1 cellular context compared by ENCODE assay signal in the genomic region with DNA sequence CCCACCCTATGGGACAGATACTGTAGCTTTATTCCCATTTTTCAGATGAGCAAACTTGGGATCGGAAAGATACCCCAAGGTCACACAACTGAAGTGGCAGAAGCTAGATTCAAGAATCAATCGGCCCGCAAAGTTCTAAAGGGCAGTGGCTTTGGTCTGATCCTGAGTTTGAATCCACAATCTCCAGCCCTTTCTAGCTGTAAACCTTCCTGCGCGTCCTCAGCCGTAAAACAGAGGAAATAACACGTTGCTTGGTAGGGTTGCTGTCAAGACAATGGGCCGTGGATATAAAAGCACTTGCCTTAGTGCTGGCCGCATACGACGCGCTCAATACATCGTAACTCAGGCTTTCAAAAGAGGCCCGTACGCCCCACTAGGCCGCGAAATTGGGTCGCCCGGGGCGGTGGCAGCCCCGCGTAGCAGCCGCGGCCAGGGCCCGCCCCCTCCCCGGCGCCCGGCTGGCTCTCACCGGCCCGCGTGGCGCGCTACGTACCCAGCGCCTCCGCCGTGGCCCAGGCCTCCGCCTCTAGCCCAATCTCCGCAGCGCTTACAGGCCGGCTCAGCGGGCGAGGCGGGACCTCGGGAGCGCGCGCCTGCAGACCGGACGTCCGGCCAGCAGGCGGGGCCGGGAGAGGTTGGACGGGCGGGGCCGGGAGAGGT.
TF ChIP-seq lines count a peak whose summit lies in the region.

A gene with protein sequence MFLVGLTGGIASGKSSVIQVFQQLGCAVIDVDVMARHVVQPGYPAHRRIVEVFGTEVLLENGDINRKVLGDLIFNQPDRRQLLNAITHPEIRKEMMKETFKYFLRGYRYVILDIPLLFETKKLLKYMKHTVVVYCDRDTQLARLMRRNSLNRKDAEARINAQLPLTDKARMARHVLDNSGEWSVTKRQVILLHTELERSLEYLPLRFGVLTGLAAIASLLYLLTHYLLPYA (minus strand): TSS at position 573 of the 660 bp plus-strand sequence. CDS start 16,747 bp downstream, outside the sequence.

TF ChIP-seq in HepG2, 621 proteins besides CTCF, POLR2A, EP300 and RAD21 (continued from another document and continues in another):
- TF ChIP-seq, protein P1, sequence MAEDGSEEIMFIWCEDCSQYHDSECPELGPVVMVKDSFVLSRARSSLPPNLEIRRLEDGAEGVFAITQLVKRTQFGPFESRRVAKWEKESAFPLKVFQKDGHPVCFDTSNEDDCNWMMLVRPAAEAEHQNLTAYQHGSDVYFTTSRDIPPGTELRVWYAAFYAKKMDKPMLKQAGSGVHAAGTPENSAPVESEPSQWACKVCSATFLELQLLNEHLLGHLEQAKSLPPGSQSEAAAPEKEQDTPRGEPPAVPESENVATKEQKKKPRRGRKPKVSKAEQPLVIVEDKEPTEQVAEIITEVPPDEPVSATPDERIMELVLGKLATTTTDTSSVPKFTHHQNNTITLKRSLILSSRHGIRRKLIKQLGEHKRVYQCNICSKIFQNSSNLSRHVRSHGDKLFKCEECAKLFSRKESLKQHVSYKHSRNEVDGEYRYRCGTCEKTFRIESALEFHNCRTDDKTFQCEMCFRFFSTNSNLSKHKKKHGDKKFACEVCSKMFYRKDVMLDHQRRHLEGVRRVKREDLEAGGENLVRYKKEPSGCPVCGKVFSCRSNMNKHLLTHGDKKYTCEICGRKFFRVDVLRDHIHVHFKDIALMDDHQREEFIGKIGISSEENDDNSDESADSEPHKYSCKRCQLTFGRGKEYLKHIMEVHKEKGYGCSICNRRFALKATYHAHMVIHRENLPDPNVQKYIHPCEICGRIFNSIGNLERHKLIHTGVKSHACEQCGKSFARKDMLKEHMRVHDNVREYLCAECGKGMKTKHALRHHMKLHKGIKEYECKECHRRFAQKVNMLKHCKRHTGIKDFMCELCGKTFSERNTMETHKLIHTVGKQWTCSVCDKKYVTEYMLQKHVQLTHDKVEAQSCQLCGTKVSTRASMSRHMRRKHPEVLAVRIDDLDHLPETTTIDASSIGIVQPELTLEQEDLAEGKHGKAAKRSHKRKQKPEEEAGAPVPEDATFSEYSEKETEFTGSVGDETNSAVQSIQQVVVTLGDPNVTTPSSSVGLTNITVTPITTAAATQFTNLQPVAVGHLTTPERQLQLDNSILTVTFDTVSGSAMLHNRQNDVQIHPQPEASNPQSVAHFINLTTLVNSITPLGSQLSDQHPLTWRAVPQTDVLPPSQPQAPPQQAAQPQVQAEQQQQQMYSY (CRISPR knock-in tag; IDR thresholded peaks at IDR 0.05) = no peak
- TF ChIP-seq RELA (CRISPR knock-in tag; IDR thresholded peaks at IDR 0.05) (no peak), ZNF570 (CRISPR knock-in tag; IDR thresholded peaks at IDR 0.05; ENCODE audit: borderline replicate concordance) (no peak), HNF4A (CRISPR knock-in tag; IDR thresholded peaks at IDR 0.05) (no peak), SMARCC2 (IDR thresholded peaks at IDR 0.05) (no peak), ZNF761 (CRISPR knock-in tag; conservative IDR thresholded peaks at IDR 0.05) (no peak), NFE2 (CRISPR knock-in tag; IDR thresholded peaks at IDR 0.05) (no peak), ZNF674 (CRISPR knock-in tag; IDR thresholded peaks at IDR 0.05; ENCODE audit: low read depth) (no peak), GABPA (IDR thresholded peaks at IDR 0.05; ENCODE audit: low read depth, low read length) (peak; percentile 82), GABPA (CRISPR knock-in tag; IDR thresholded peaks at IDR 0.05; ENCODE audit: low read depth) (peak; percentile 84), ZEB1 (IDR thresholded peaks at IDR 0.05; ENCODE audit: insufficient replicate concordance, low read depth) (no peak), CBX2 (IDR thresholded peaks at IDR 0.05; ENCODE audit: low read depth, low read length) (no peak), CBX2 (CRISPR knock-in tag; IDR thresholded peaks at IDR 0.05; ENCODE audit: low read depth) (no peak), ZFAT (CRISPR knock-in tag; conservative IDR thresholded peaks at IDR 0.05) (no peak; the same call in 1 of the 2 replicates), ZBTB20 (CRISPR knock-in tag; IDR thresholded peaks at IDR 0.05; ENCODE audit: borderline replicate concordance, low read depth) (0 out of 2 replicates have a peak, but pooled peaks have one; percentile 14), ZNF792 (CRISPR knock-in tag; IDR thresholded peaks at IDR 0.05) (no peak), PLRG1 (conservative IDR thresholded peaks at IDR 0.05) (no peak), ZMYM4 (CRISPR knock-in tag; IDR thresholded peaks at IDR 0.05) (no peak), TBL1XR1 (IDR thresholded peaks at IDR 0.05; ENCODE audit: borderline replicate concordance, low read length, partially characterized antibody) (no peak), SIN3A (IDR thresholded peaks at IDR 0.05; ENCODE audit: borderline replicate concordance, low read depth, low read length) (peak; percentile 88), HNRNPH1 (optimal IDR thresholded peaks at IDR 0.05; ENCODE audit: low read depth, low read length) (no peak), KDM2A (CRISPR knock-in tag; IDR thresholded peaks at IDR 0.05; ENCODE audit: borderline replicate concordance, low read depth) (peak; percentile 86), NR2F2 (IDR thresholded peaks at IDR 0.05; ENCODE audit: borderline replicate concordance, low read depth) (no peak; the same call in 1 of the 2 replicates), ZFP41 (CRISPR knock-in tag; IDR thresholded peaks at IDR 0.05; ENCODE audit: borderline replicate concordance) (0 out of 2 replicates have a peak, but pooled peaks have one; percentile 17), ZSCAN22 (CRISPR knock-in tag; IDR thresholded peaks at IDR 0.05) (no peak), BHLHE40 (IDR thresholded peaks at IDR 0.05; ENCODE audit: low read length) (no peak), NCOA5 (CRISPR knock-in tag; IDR thresholded peaks at IDR 0.05) (no peak), TCF12 (IDR thresholded peaks at IDR 0.05) (no peak), TCF12 (CRISPR knock-in tag; IDR thresholded peaks at IDR 0.05) (peak; percentile 31; the same call in 1 of the 2 replicates), MBD4 (IDR thresholded peaks at IDR 0.05; ENCODE audit: borderline replicate concordance, low read length) (no peak), PCBP1 (IDR thresholded peaks at IDR 0.05; ENCODE audit: borderline replicate concordance, low read depth, low read length) (no peak), RFX1 (IDR thresholded peaks at IDR 0.05) (no peak), TBX2 (CRISPR knock-in tag; IDR thresholded peaks at IDR 0.05; ENCODE audit: borderline replicate concordance) (peak; percentile 44; the same call in 1 of the 2 replicates), ZKSCAN8 (CRISPR knock-in tag; IDR thresholded peaks at IDR 0.05; ENCODE audit: borderline replicate concordance) (no peak)
- TF ChIP-seq, protein P2, sequence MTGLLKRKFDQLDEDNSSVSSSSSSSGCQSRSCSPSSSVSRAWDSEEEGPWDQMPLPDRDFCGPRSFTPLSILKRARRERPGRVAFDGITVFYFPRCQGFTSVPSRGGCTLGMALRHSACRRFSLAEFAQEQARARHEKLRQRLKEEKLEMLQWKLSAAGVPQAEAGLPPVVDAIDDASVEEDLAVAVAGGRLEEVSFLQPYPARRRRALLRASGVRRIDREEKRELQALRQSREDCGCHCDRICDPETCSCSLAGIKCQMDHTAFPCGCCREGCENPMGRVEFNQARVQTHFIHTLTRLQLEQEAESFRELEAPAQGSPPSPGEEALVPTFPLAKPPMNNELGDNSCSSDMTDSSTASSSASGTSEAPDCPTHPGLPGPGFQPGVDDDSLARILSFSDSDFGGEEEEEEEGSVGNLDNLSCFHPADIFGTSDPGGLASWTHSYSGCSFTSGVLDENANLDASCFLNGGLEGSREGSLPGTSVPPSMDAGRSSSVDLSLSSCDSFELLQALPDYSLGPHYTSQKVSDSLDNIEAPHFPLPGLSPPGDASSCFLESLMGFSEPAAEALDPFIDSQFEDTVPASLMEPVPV (CRISPR knock-in tag; IDR thresholded peaks at IDR 0.05) = no peak
- TF ChIP-seq, protein P3, sequence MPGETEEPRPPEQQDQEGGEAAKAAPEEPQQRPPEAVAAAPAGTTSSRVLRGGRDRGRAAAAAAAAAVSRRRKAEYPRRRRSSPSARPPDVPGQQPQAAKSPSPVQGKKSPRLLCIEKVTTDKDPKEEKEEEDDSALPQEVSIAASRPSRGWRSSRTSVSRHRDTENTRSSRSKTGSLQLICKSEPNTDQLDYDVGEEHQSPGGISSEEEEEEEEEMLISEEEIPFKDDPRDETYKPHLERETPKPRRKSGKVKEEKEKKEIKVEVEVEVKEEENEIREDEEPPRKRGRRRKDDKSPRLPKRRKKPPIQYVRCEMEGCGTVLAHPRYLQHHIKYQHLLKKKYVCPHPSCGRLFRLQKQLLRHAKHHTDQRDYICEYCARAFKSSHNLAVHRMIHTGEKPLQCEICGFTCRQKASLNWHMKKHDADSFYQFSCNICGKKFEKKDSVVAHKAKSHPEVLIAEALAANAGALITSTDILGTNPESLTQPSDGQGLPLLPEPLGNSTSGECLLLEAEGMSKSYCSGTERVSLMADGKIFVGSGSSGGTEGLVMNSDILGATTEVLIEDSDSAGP (CRISPR knock-in tag; IDR thresholded peaks at IDR 0.05; ENCODE audit: borderline replicate concordance) = peak; percentile 31
- TF ChIP-seq, protein P4, sequence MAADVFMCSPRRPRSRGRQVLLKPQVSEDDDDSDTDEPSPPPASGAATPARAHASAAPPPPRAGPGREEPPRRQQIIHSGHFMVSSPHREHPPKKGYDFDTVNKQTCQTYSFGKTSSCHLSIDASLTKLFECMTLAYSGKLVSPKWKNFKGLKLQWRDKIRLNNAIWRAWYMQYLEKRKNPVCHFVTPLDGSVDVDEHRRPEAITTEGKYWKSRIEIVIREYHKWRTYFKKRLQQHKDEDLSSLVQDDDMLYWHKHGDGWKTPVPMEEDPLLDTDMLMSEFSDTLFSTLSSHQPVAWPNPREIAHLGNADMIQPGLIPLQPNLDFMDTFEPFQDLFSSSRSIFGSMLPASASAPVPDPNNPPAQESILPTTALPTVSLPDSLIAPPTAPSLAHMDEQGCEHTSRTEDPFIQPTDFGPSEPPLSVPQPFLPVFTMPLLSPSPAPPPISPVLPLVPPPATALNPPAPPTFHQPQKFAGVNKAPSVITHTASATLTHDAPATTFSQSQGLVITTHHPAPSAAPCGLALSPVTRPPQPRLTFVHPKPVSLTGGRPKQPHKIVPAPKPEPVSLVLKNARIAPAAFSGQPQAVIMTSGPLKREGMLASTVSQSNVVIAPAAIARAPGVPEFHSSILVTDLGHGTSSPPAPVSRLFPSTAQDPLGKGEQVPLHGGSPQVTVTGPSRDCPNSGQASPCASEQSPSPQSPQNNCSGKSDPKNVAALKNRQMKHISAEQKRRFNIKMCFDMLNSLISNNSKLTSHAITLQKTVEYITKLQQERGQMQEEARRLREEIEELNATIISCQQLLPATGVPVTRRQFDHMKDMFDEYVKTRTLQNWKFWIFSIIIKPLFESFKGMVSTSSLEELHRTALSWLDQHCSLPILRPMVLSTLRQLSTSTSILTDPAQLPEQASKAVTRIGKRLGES (CRISPR knock-in tag; IDR thresholded peaks at IDR 0.05; ENCODE audit: borderline replicate concordance) = no peak
- TF ChIP-seq, protein P5, sequence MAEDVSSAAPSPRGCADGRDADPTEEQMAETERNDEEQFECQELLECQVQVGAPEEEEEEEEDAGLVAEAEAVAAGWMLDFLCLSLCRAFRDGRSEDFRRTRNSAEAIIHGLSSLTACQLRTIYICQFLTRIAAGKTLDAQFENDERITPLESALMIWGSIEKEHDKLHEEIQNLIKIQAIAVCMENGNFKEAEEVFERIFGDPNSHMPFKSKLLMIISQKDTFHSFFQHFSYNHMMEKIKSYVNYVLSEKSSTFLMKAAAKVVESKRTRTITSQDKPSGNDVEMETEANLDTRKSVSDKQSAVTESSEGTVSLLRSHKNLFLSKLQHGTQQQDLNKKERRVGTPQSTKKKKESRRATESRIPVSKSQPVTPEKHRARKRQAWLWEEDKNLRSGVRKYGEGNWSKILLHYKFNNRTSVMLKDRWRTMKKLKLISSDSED (CRISPR knock-in tag; IDR thresholded peaks at IDR 0.05) = no peak
- TF ChIP-seq, protein P6, sequence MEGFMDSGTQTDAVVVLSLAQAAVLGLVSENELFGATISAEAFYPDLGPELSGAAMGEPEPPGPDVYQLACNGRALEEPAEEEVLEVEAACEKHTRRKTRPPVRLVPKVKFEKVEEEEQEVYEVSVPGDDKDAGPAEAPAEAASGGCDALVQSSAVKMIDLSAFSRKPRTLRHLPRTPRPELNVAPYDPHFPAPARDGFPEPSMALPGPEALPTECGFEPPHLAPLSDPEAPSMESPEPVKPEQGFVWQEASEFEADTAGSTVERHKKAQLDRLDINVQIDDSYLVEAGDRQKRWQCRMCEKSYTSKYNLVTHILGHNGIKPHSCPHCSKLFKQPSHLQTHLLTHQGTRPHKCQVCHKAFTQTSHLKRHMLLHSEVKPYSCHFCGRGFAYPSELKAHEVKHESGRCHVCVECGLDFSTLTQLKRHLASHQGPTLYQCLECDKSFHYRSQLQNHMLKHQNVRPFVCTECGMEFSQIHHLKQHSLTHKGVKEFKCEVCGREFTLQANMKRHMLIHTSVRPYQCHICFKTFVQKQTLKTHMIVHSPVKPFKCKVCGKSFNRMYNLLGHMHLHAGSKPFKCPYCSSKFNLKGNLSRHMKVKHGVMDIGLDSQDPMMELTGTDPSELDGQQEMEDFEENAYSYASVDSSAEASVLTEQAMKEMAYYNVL (CRISPR knock-in tag; IDR thresholded peaks at IDR 0.05; ENCODE audit: borderline replicate concordance) = no peak
- TF ChIP-seq, protein P7, sequence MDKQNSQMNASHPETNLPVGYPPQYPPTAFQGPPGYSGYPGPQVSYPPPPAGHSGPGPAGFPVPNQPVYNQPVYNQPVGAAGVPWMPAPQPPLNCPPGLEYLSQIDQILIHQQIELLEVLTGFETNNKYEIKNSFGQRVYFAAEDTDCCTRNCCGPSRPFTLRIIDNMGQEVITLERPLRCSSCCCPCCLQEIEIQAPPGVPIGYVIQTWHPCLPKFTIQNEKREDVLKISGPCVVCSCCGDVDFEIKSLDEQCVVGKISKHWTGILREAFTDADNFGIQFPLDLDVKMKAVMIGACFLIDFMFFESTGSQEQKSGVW (CRISPR knock-in tag; IDR thresholded peaks at IDR 0.05; ENCODE audit: borderline replicate concordance) = no peak
